15 cellular contexts compared by ENCODE assay signal in the genomic region with DNA sequence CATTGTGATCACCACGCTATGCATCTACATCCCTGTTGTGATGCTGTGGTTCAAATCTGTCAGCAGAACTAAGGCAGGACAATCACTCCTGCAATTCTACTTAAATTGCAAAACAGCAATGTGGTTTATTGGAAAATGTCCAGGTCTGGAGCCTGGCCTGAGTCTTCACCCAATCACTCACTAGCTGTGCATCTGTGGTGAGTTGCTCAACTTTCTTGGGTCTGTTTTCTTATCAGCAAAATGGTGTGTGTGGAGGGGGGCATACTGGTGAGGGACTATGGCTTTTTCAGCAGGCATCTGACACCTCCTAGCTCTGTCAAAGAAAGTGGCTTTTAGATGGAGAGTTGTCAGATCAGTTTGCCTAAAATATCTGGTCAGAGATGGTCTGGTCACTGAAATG.
A peak's percentile ranks its signal among the peaks of the same experiment; 100 is the strongest.
DNase-seq lines count a peak whose midpoint lies in the region; ATAC-seq and TF ChIP-seq lines count a peak whose summit lies in the region.
"Had no signal": no experiment of that assay in that cellular context is flagged by ENCODE, and none has a peak within 500 bp of the region (broad histone marks: within the 10 kb centered on the region; RNA-seq: fewer than 3 reads in every experiment).

No MANE protein-coding gene starts in this region.

- no peaks in the 10 kb centered on the region for H3K36me3 ChIP-seq in mammary epithelial cell (ENCODE audit: insufficient read depth, low read length)
- H3K36me3 ChIP-seq in brain microvascular endothelial cell (replicated peaks), result no peaks in the 10 kb centered on the region
- H3K36me3 ChIP-seq in hepatocyte (replicated peaks; ENCODE audit: insufficient read depth, low read depth), result no peaks in the 10 kb centered on the region
- H3K36me3 ChIP-seq in upper lobe of right lung, result no peaks in the 10 kb centered on the region
- H3K36me3 ChIP-seq: vagina had no signal

- intact Hi-C loops in MCF 10A (cut with micrococcal nuclease) (no loop called here), mammary epithelial cell (cut with micrococcal nuclease) (no loop called here), upper lobe of right lung (cut with DNase I) (no loop called here)

- H3K4me3 Mint-ChIP-seq in MCF 10A (ENCODE audit: unreplicated experiment), result no peak overlapping the region
- no peak overlapping the region for H3K4me3 Mint-ChIP-seq in chondrocyte (ENCODE audit: unreplicated experiment)
- H3K4me3 Mint-ChIP-seq: memory B cell had no signal

- no peak overlapping the region for H3K27ac Mint-ChIP-seq in MCF 10A (ENCODE audit: low read depth, unreplicated experiment)
- H3K27ac Mint-ChIP-seq in chondrocyte (ENCODE audit: unreplicated experiment), result no peak overlapping the region
- H3K27ac Mint-ChIP-seq: activated naive CD4-positive, alpha-beta T cell treated with anti-CD3 and anti-CD28 coated beads, Interleukin-2, amount 50 U/mL, for 72 hours; memory B cell had no signal

- H3K4me1 Mint-ChIP-seq in MCF 10A (ENCODE audit: insufficient read depth, unreplicated experiment), result no peaks in the 10 kb centered on the region
- no peaks in the 10 kb centered on the region for H3K4me1 Mint-ChIP-seq in chondrocyte (ENCODE audit: low read depth)
- H3K4me1 Mint-ChIP-seq: memory B cell had no signal

- H3K9me2 ChIP-seq in hepatocyte (replicated peaks; ENCODE audit: insufficient read depth), result no peaks in the 10 kb centered on the region

- dilution Hi-C loops in mammary epithelial cell (cut with HindIII; ENCODE audit: low sequenced_read_pairs), result no loop called here

- in situ Hi-C loops in mammary epithelial cell (cut with MboI; ENCODE audit: low sequenced_read_pairs in 2 of 2), result no loop called here
- in situ Hi-C loops in brain microvascular endothelial cell (cut with HindIII; ENCODE audit: low pct_ligation_motif_present, low sequenced_read_pairs), result no loop called here

- CTCF ChIA-PET in MCF 10A (lab: Yijun Ruan, JAX) (interaction anchor here (1.2 kb wide), 1 partner anchor 18 kb away, joined by 3 read pairs; no protein-coding TSS in a partner anchor), mammary epithelial cell (lab: Charles Lee; ENCODE audit: low non-redundant PET) (no interaction called here)

- H2AFZ ChIP-seq in mammary epithelial cell (ENCODE audit: low read depth, low read length), result no peak overlapping the region
- H2AFZ ChIP-seq in hepatocyte, result no peak overlapping the region

- H3K9ac ChIP-seq in mammary epithelial cell (ENCODE audit: insufficient read depth, low read length), result no peak overlapping the region

- H3K4me3 ChIP-seq in mammary epithelial cell (replicated peaks in 1 of 3; ENCODE audit: insufficient read depth in 1 of 3, low read depth in 2 of 3, low read length in 3 of 3) (no peak overlapping the region), brain microvascular endothelial cell (ENCODE audit: low read depth, low read length) (no peak overlapping the region), hepatocyte (no peak overlapping the region), upper lobe of right lung (no peak overlapping the region)
- H3K4me3 ChIP-seq: vagina had no signal

- H3K4me1 ChIP-seq in mammary epithelial cell (ENCODE audit: insufficient read depth, low read length) (no peaks in the 10 kb centered on the region), hepatocyte (ENCODE audit: insufficient read depth) (no peaks in the 10 kb centered on the region), upper lobe of right lung (no peaks in the 10 kb centered on the region)
- H3K4me1 ChIP-seq: vagina had no signal

- POLR2A ChIA-PET in MCF 10A (lab: Yijun Ruan, JAX), result no interaction called here

- H3K4me2 ChIP-seq in mammary epithelial cell (ENCODE audit: insufficient read depth, low read depth, low read length) (no peak overlapping the region), hepatocyte (no peak overlapping the region)

- ATAC-seq in upper lobe of right lung (peak; percentile 89), HG03457 (IDR thresholded peaks at IDR 0.05; ENCODE audit: unreplicated experiment) (no peak)
- ATAC-seq: activated naive CD4-positive, alpha-beta T cell treated with anti-CD3 and anti-CD28 coated beads, Interleukin-2, amount 50 U/mL, for 72 hours; HCT116 had no signal

- no peaks in the 10 kb centered on the region for H4K20me1 ChIP-seq in mammary epithelial cell (ENCODE audit: insufficient read depth, low read length)
- H4K20me1 ChIP-seq in hepatocyte (ENCODE audit: insufficient read depth, poor library complexity, severe bottlenecking), result no peaks in the 10 kb centered on the region

- no peaks in the 10 kb centered on the region for H3K36me3 Mint-ChIP-seq in MCF 10A (ENCODE audit: insufficient read depth, unreplicated experiment)
- H3K36me3 Mint-ChIP-seq in chondrocyte (ENCODE audit: low read depth), result no peaks in the 10 kb centered on the region
- H3K36me3 Mint-ChIP-seq: activated naive CD4-positive, alpha-beta T cell treated with anti-CD3 and anti-CD28 coated beads, Interleukin-2, amount 50 U/mL, for 72 hours; memory B cell had no signal

- H3K27ac ChIP-seq in mammary epithelial cell (ENCODE audit: insufficient read depth, low read depth, low read length) (no peak overlapping the region), brain microvascular endothelial cell (no peak overlapping the region), hepatocyte (no peak overlapping the region), upper lobe of right lung (no peak overlapping the region)
- H3K27ac ChIP-seq: vagina had no signal

- H3K27me3 Mint-ChIP-seq in MCF 10A (ENCODE audit: insufficient read depth, unreplicated experiment) (no peaks in the 10 kb centered on the region), chondrocyte (ENCODE audit: low read depth) (peaks cover 2% of the 10 kb centered on the region)
- H3K27me3 Mint-ChIP-seq: memory B cell had no signal

- H3K27me3 ChIP-seq in mammary epithelial cell (ENCODE audit: insufficient read depth, low read length) (no peaks in the 10 kb centered on the region), brain microvascular endothelial cell (replicated peaks) (no peaks in the 10 kb centered on the region), hepatocyte (no peaks in the 10 kb centered on the region), upper lobe of right lung (no peaks in the 10 kb centered on the region)
- H3K27me3 ChIP-seq: vagina had no signal

- no peak for TF ChIP-seq CTCF in MCF 10A (IDR thresholded peaks at IDR 0.05; ENCODE audit: unreplicated experiment)
- no peak for TF ChIP-seq CTCF in mammary epithelial cell (conservative IDR thresholded peaks at IDR 0.05 in 1 of 2, IDR thresholded peaks at IDR 0.05 in 1 of 2; ENCODE audit: extremely low read depth in 1 of 2, insufficient read depth in 1 of 2, low read depth in 1 of 2, low read length in 2 of 2)
- no peak for TF ChIP-seq CTCF in brain microvascular endothelial cell (IDR thresholded peaks at IDR 0.05; ENCODE audit: low read depth, low read length, missing control alignments)
- TF ChIP-seq CTCF in hepatocyte (IDR thresholded peaks at IDR 0.05; ENCODE audit: poor library complexity), result no peak
- TF ChIP-seq CTCF in upper lobe of right lung (IDR thresholded peaks at IDR 0.05), result no peak
- TF ChIP-seq CTCF in chondrocyte (IDR thresholded peaks at IDR 0.05), result no peak

- DNase-seq in MCF 10A (ENCODE audit: unreplicated experiment) (peak; percentile 69), mammary epithelial cell (no peak), brain microvascular endothelial cell (peak; percentile 78), hepatocyte (ENCODE audit: low spot score) (peak; percentile 50), upper lobe of right lung (no peak), NCI-H2171 (lab: John Stamatoyannopoulos, UW) (no peak), chondrocyte (ENCODE audit: low spot score) (no peak)
- DNase-seq: DMS79, NCI-H774, SHP77 had no signal

- no TSS peak for BruUV-seq in MCF 10A (replicated peaks; lab: Mats Ljungman, UMichigan)
- no TSS peak for BruUV-seq in mammary epithelial cell (replicated peaks; lab: Mats Ljungman, UMichigan)

- H3K79me2 ChIP-seq in mammary epithelial cell (ENCODE audit: insufficient read depth, low read length), result no peaks in the 10 kb centered on the region
- no peaks in the 10 kb centered on the region for H3K79me2 ChIP-seq in hepatocyte

- 89% methylated on average over 1 of the region's 1 CpG for WGBS in mammary epithelial cell (ENCODE audit: low coverage, missing lambda C conversion rate)
- WGBS in hepatocyte (ENCODE audit: low lambda C conversion rate, missing lambda C conversion rate), result 56% methylated on average over 1 of the region's 1 CpG

- H3K9me3 ChIP-seq in mammary epithelial cell (replicated peaks; ENCODE audit: insufficient read depth, low read length), result no peaks in the 10 kb centered on the region
- no peaks in the 10 kb centered on the region for H3K9me3 ChIP-seq in hepatocyte (ENCODE audit: low read depth)
- H3K9me3 ChIP-seq in upper lobe of right lung, result no peaks in the 10 kb centered on the region
- H3K9me3 ChIP-seq: vagina had no signal

- H3K9me3 Mint-ChIP-seq in MCF 10A (ENCODE audit: unreplicated experiment) (no peaks in the 10 kb centered on the region), chondrocyte (ENCODE audit: low read depth) (no peaks in the 10 kb centered on the region)

Comparison
In these comparisons a context has a peak if more than half of its experiments do, and no peak if none do; other contexts are left out.
1. DNase-seq: peak in MCF 10A (single experiment), brain microvascular endothelial cell (single experiment) and hepatocyte (single experiment); none in mammary epithelial cell (single experiment), upper lobe of right lung (single experiment), NCI-H2171 (single experiment) and chondrocyte (single experiment).